Comparison of ENCODE assay signal across 25 cellular contexts in the genomic region with DNA sequence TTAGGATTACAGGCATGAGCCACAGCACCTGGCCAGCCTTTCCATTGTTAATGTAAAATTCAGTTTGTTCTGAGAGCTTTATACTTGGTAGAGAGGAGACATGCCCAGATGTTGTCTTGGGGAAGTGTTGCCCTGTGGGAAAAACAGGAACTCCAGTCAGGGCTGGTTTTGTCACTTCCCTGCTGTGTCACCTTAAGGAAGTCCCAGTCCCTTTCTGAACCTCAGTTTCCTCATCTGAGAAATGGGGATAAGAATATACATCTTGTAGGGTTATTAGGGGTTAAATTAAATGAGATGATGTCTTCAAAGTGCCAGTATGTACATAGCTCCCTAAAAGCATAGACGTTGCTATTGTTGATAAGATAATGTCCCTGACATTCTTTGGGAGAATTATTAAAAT.
"Had no signal": no experiment of that assay in that cellular context is flagged by ENCODE, and none has a peak within 500 bp of the region (broad histone marks: within the 10 kb centered on the region; RNA-seq: fewer than 3 reads in every experiment).

No MANE protein-coding gene starts in this region.

- DNase-seq: activated CD4-positive, alpha-beta T cell treated with anti-CD3 and anti-CD28 coated beads for 4 hours; activated CD4-positive, alpha-beta T cell treated with anti-CD3 and anti-CD28 coated beads, Interleukin-2, amount 50 U/mL, for 48 hours; activated CD8-positive, alpha-beta memory T cell treated with anti-CD3 and anti-CD28 coated beads for 24 hours; activated CD8-positive, alpha-beta memory T cell treated with anti-CD3 and anti-CD28 coated beads, Interleukin-2, amount 50 U/mL, for 4 hours; activated gamma-delta T cell; activated naive CD4-positive, alpha-beta T cell treated with anti-CD3 and anti-CD28 coated beads, Interleukin-2, amount 10 ng/mL, durations not matched to agents 7 days and 5 days; activated naive CD8-positive, alpha-beta T cell treated with anti-CD3 and anti-CD28 coated beads, Interleukin-2, amount 10 ng/mL, durations not matched to agents 7 days and 5 days; activated T-cell treated with anti-CD3 and anti-CD28 coated beads, Interleukin-2, amount 50 U/mL, for 24 hours; caudate nucleus; cortex of kidney; islet precursor cell; left ventricle myocardium inferior; mucosa of descending colon; posterior cingulate gyrus; right cardiac atrium; spleen; stimulated activated CD4-positive, alpha-beta T cell treated with anti-CD3 and anti-CD28 coated beads, Interleukin-2, amount 100 ng/mL, for 48 hours; stomach had no signal

- FAIRE-seq: endothelial cell of umbilical vein, TTC549 had no signal

- H3K4me3 Mint-ChIP-seq: activated naive CD4-positive, alpha-beta T cell treated with anti-CD3 and anti-CD28 coated beads, Interleukin-2, amount 10 ng/mL, durations not matched to agents 7 days and 5 days; activated naive CD8-positive, alpha-beta T cell treated with anti-CD3 and anti-CD28 coated beads, Interleukin-2, amount 10 ng/mL, durations not matched to agents 7 days and 5 days; activated T-cell treated with anti-CD3 and anti-CD28 coated beads, Interleukin-2, amount 50 U/mL, for 24 hours; natural killer cell treated with Interleukin-12 subunit alpha and Interleukin-12 subunit beta and Interleukin-15 and Interleukin-18, amount 100 ng/mL, for 72 hours had no signal

- H3K27me3 ChIP-seq: gastroesophageal sphincter, hepatocyte, spleen, stomach, tibial artery had no signal

- H3K9me3 Mint-ChIP-seq: activated naive CD4-positive, alpha-beta T cell treated with anti-CD3 and anti-CD28 coated beads, Interleukin-2, amount 10 ng/mL, durations not matched to agents 7 days and 5 days; activated naive CD8-positive, alpha-beta T cell treated with anti-CD3 and anti-CD28 coated beads, Interleukin-2, amount 10 ng/mL, durations not matched to agents 7 days and 5 days had no signal

- H3K4me3 ChIP-seq: gastroesophageal sphincter, hepatocyte, left ventricle myocardium inferior, mucosa of descending colon, spleen, stomach, tibial artery had no signal

- H3K27me3 Mint-ChIP-seq: activated naive CD4-positive, alpha-beta T cell treated with anti-CD3 and anti-CD28 coated beads, Interleukin-2, amount 10 ng/mL, durations not matched to agents 7 days and 5 days; activated naive CD8-positive, alpha-beta T cell treated with anti-CD3 and anti-CD28 coated beads, Interleukin-2, amount 10 ng/mL, durations not matched to agents 7 days and 5 days; activated T-cell treated with anti-CD3 and anti-CD28 coated beads, Interleukin-2, amount 50 U/mL, for 24 hours; natural killer cell treated with Interleukin-12 subunit alpha and Interleukin-12 subunit beta and Interleukin-15 and Interleukin-18, amount 100 ng/mL, for 72 hours had no signal

- H3K9me3 ChIP-seq: gastroesophageal sphincter, left ventricle myocardium inferior, mucosa of descending colon, spleen, stomach, tibial artery had no signal

- ATAC-seq: mucosa of descending colon; natural killer cell treated with Interleukin-12 subunit alpha and Interleukin-12 subunit beta and Interleukin-15 and Interleukin-18, amount 100 ng/mL, for 72 hours; right cardiac atrium had no signal

- H3K27ac ChIP-seq: gastroesophageal sphincter, hepatocyte, left ventricle myocardium inferior, stomach, VCaP had no signal

- H3K27ac Mint-ChIP-seq: activated naive CD8-positive, alpha-beta T cell treated with anti-CD3 and anti-CD28 coated beads, Interleukin-2, amount 10 ng/mL, durations not matched to agents 7 days and 5 days had no signal
